8 cellular contexts compared by ENCODE assay signal in genomic region chr17:21214777-21215541, GRCh38. TPM values are rescaled to one million over a fixed set of nuclear protein-coding genes. Genes with fewer than 3 reads are reported as not detected.
DNase-seq lines count a peak whose midpoint lies in the region; ATAC-seq and TF ChIP-seq lines count a peak whose summit lies in the region.

No MANE protein-coding gene starts in this region.

- no peaks in the 10 kb centered on the region for H3K27me3 ChIP-seq in left ventricle myocardium inferior (ENCODE audit: low read depth)
- H3K27me3 ChIP-seq in sigmoid colon = no peaks in the 10 kb centered on the region

- peaks cover 63% of the 10 kb centered on the region for H3K4me1 Mint-ChIP-seq in activated naive CD4-positive, alpha-beta T cell treated with anti-CD3 and anti-CD28 coated beads for 36 hours (ENCODE audit: low read depth)
- peaks cover 14% of the 10 kb centered on the region for H3K4me1 Mint-ChIP-seq in activated T-helper 17 cell treated with anti-CD3 and anti-CD28 coated beads, Interleukin-2, amount 50 U/mL, for 72 hours

- peak overlapping the region; percentile 99 for H3K4me3 ChIP-seq in left ventricle myocardium inferior
- H3K4me3 ChIP-seq in sigmoid colon = peak overlapping the region; percentile 85 to 95 (median 91)

- no peak for TF ChIP-seq EP300 in sigmoid colon (IDR thresholded peaks at IDR 0.05)

- intact Hi-C loops in activated naive CD4-positive, alpha-beta T cell treated with anti-CD3 and anti-CD28 coated beads for 36 hours (cut with micrococcal nuclease) = loop anchor here (1.0 to 10.0 kb wide), 10 partner anchors 38 to 300 kb away; partner anchors contain the start of genes DHRS7B, MAP2K3, NATD1 and USP22
- intact Hi-C loops in left ventricle myocardium inferior (cut with micrococcal nuclease) (no loop called here), sigmoid colon (cut with DNase I) (loop anchor here (1.0 to 10.0 kb wide), 4 partner anchors 37 to 170 kb away; partner anchors contain the start of genes DHRS7B, MAP2K3 and USP22)

- TF ChIP-seq CTCF in left ventricle myocardium inferior (IDR thresholded peaks at IDR 0.05; ENCODE audit: borderline replicate concordance) (no peak), sigmoid colon (IDR thresholded peaks at IDR 0.05) (no peak)

- peaks cover 11% of the 10 kb centered on the region for H3K36me3 ChIP-seq in left ventricle myocardium inferior
- H3K36me3 ChIP-seq in sigmoid colon = peaks cover 0 to 8% (median 0%) of the 10 kb centered on the region in 4 donors

- no peak for TF ChIP-seq POLR2A in sigmoid colon (IDR thresholded peaks at IDR 0.05)

- 11 to 24% methylated on average over 23 of the region's 23 CpGs for WGBS in sigmoid colon, 2 donors

- H3K9me3 ChIP-seq in left ventricle myocardium inferior (replicated peaks) = no peaks in the 10 kb centered on the region
- H3K9me3 ChIP-seq in sigmoid colon = no peaks in the 10 kb centered on the region

- peak; percentile 21 for ATAC-seq in HG03135 (IDR thresholded peaks at IDR 0.05; ENCODE audit: unreplicated experiment)
- ATAC-seq in activated T-helper 17 cell treated with anti-CD3 and anti-CD28 coated beads, Interleukin-2, amount 50 U/mL, for 72 hours (replicated peaks) = peak; percentile 1

- H3K4me1 ChIP-seq in left ventricle myocardium inferior (peaks cover 57% of the 10 kb centered on the region), sigmoid colon (peaks cover 0 to 54% (median 47%) of the 10 kb centered on the region in 4 donors)

- peak overlapping the region; percentile 83 for H3K27ac Mint-ChIP-seq in activated naive CD4-positive, alpha-beta T cell treated with anti-CD3 and anti-CD28 coated beads for 36 hours
- H3K27ac Mint-ChIP-seq in activated T-helper 17 cell treated with anti-CD3 and anti-CD28 coated beads, Interleukin-2, amount 50 U/mL, for 72 hours = peak overlapping the region; percentile 92

- peak; percentile 33 for DNase-seq in activated naive CD4-positive, alpha-beta T cell treated with anti-CD3 and anti-CD28 coated beads for 36 hours
- DNase-seq in activated naive CD4-positive, alpha-beta T cell treated with Interleukin-2 at 50 U/mL for 16 hours = no peak
- DNase-seq in left ventricle myocardium inferior (no peak), sigmoid colon (peak; percentile 70), middle frontal gyrus (ENCODE audit: extremely low spot score, low spot score) (no peak), NCI-H128 (lab: John Stamatoyannopoulos, UW; ENCODE audit: unreplicated experiment) (no peak)

- no peaks in the 10 kb centered on the region for H3K27me3 Mint-ChIP-seq in activated naive CD4-positive, alpha-beta T cell treated with anti-CD3 and anti-CD28 coated beads for 36 hours (ENCODE audit: low read depth)
- no peaks in the 10 kb centered on the region for H3K27me3 Mint-ChIP-seq in activated T-helper 17 cell treated with anti-CD3 and anti-CD28 coated beads, Interleukin-2, amount 50 U/mL, for 72 hours

- peaks cover 13% of the 10 kb centered on the region for H3K36me3 Mint-ChIP-seq in activated naive CD4-positive, alpha-beta T cell treated with anti-CD3 and anti-CD28 coated beads for 36 hours (ENCODE audit: low read depth)
- peaks cover 22% of the 10 kb centered on the region for H3K36me3 Mint-ChIP-seq in activated T-helper 17 cell treated with anti-CD3 and anti-CD28 coated beads, Interleukin-2, amount 50 U/mL, for 72 hours (ENCODE audit: low read depth)

- CTCF ChIA-PET in activated naive CD4-positive, alpha-beta T cell treated with anti-CD3 and anti-CD28 coated beads for 36 hours (lab: Charles Lee) = interaction anchor here (1.4 kb wide), 1 partner anchor 95 kb away, joined by 5 read pairs; no protein-coding TSS in a partner anchor

- H3K4me3 Mint-ChIP-seq in activated naive CD4-positive, alpha-beta T cell treated with anti-CD3 and anti-CD28 coated beads for 36 hours = peak overlapping the region; percentile 91
- H3K4me3 Mint-ChIP-seq in activated T-helper 17 cell treated with anti-CD3 and anti-CD28 coated beads, Interleukin-2, amount 50 U/mL, for 72 hours = peak overlapping the region; percentile 87

- no peaks in the 10 kb centered on the region for H3K9me3 Mint-ChIP-seq in activated naive CD4-positive, alpha-beta T cell treated with anti-CD3 and anti-CD28 coated beads for 36 hours
- no peaks in the 10 kb centered on the region for H3K9me3 Mint-ChIP-seq in activated T-helper 17 cell treated with anti-CD3 and anti-CD28 coated beads, Interleukin-2, amount 50 U/mL, for 72 hours

- H3K27ac ChIP-seq in left ventricle myocardium inferior (replicated peaks) = peak overlapping the region; percentile 99
- peak overlapping the region; percentile 89 to 93 (median 92) for H3K27ac ChIP-seq in sigmoid colon

RNA-seq across cellular contexts. Expression of gene TMEM11, which starts 1.0 kb away (rescaled TPM):
- 10 to 100 TPM; 23.6 to 28.2 TPM for total RNA-seq in activated naive CD4-positive, alpha-beta T cell treated with anti-CD3 and anti-CD28 coated beads for 36 hours
- total RNA-seq in activated T-helper 17 cell treated with anti-CD3 and anti-CD28 coated beads, Interleukin-2, amount 50 U/mL, for 72 hours = 10 to 100 TPM; 14.3 to 28.5 TPM
- total RNA-seq in left ventricle myocardium inferior (39.7 TPM), sigmoid colon (10 to 100 TPM; 14.5 to 32.8 (median 22.4) TPM)
- 10 to 100 TPM; 27.7 to 51.6 (median 40.2) TPM for polyA plus RNA-seq in sigmoid colon

RNA-seq across cellular contexts. Expression of gene NATD1, which starts 38.3 kb away (rescaled TPM):
- 1 to 10 TPM; 2.1 to 2.5 TPM for total RNA-seq in activated naive CD4-positive, alpha-beta T cell treated with anti-CD3 and anti-CD28 coated beads for 36 hours
- 1 to 10 TPM; 1.8 to 2.3 TPM for total RNA-seq in activated T-helper 17 cell treated with anti-CD3 and anti-CD28 coated beads, Interleukin-2, amount 50 U/mL, for 72 hours
- total RNA-seq in left ventricle myocardium inferior = 17.7 TPM
- 10 to 100 TPM in 2 of 4 donors, 1 to 10 TPM in 2; 6.8 to 13.8 (median 9.9) TPM for total RNA-seq in sigmoid colon
- 1 to 10 TPM; 2.5 to 4.5 (median 3.6) TPM for polyA plus RNA-seq in sigmoid colon

Comparison
In these comparisons a context has a peak if more than half of its experiments do, and no peak if none do; other contexts are left out.
1. DNase-seq: peak in activated naive CD4-positive, alpha-beta T cell treated with anti-CD3 and anti-CD28 coated beads for 36 hours (single experiment) and sigmoid colon (single experiment); none in activated naive CD4-positive, alpha-beta T cell treated with Interleukin-2 at 50 U/mL for 16 hours (single experiment), left ventricle myocardium inferior (single experiment), middle frontal gyrus (single experiment) and NCI-H128 (single experiment).